ENCODE assay signal across 11 cellular contexts in the genomic region with DNA sequence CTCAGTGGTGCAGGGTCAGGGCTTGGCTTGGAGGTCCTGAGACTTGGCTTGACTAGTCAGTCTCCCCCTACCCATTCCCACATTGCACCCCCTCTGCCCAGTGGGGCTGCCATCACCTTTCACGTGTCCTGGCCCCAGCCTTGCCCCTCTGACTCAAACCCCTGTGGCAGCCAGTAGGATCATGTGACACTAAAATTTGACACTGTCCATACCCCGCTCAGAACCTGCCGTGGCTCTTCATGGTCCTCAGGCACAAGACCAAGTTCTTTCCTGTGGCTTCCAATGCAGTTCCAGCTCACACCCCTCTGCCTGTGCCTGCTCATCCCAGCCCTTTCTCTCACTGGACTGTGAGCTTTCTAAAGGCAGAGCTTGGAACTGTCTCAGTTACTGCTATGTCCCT. TPM values are rescaled to one million over a fixed set of nuclear protein-coding genes. Genes with fewer than 3 reads are reported as not detected.
DNase-seq lines count a peak whose midpoint lies in the region; ATAC-seq, FAIRE-seq and TF ChIP-seq lines count a peak whose summit lies in the region.
"Had no signal": no experiment of that assay in that cellular context is flagged by ENCODE, and none has a peak within 500 bp of the region (broad histone marks: within the 10 kb centered on the region; RNA-seq: fewer than 3 reads in every experiment).

No MANE protein-coding gene starts in this region.

- H3K27ac Mint-ChIP-seq in WTC11 = 0 out of 2 replicates have a peak overlapping the region, but pooled peaks have one; percentile 29

- 71% methylated on average over 3 of the region's 3 CpGs for WGBS in right cardiac atrium

- no peaks in the 10 kb centered on the region for H3K9me3 Mint-ChIP-seq in WTC11

- dilution Hi-C loops in keratinocyte (cut with MboI; ENCODE audit: extremely low pct_ligation_motif_present, low sequenced_read_pairs) = no loop called here

- DNase-seq in right cardiac atrium = no peak
- no peak for DNase-seq in Right ventricle myocardium superior
- no peak for DNase-seq in WTC11 (ENCODE audit: low spot score)
- no peak for DNase-seq in keratinocyte (ENCODE audit: low read depth, low spot score)
- no peak for DNase-seq in NCI-H2196 treated with DMSO at 0.1 percent for 48 hours (lab: John Stamatoyannopoulos, UW; ENCODE audit: unreplicated experiment)
- no peak for DNase-seq in HT-29 (ENCODE audit: low spot score)
- DNase-seq in NOMO-1 treated with DMSO at 0.1 percent for 48 hours (lab: John Stamatoyannopoulos, UW; ENCODE audit: unreplicated experiment) = no peak
- DNase-seq in occipital lobe (lab: John Stamatoyannopoulos, UW) = no peak
- DNase-seq: DMS 273 treated with DMSO at 0.1 percent for 48 hours; left colon; stimulated activated CD4-positive, alpha-beta T cell treated with anti-CD3 and anti-CD28 coated beads, Interleukin-12 subunit alpha, Interleukin-12 subunit beta, amount 100 ng/mL, for 4 hours had no signal

- ATAC-seq in right cardiac atrium = no peak
- ATAC-seq in Right ventricle myocardium superior (ENCODE audit: poor library complexity) = no peak
- ATAC-seq in WTC11 = no peak
- ATAC-seq: left colon had no signal

- no peak overlapping the region for H3K9ac ChIP-seq in keratinocyte (ENCODE audit: control insufficient read depth, extremely low read depth, insufficient read depth, low read length)

- peaks cover 9% of the 10 kb centered on the region for H3K27me3 Mint-ChIP-seq in WTC11 (ENCODE audit: low read depth)

- H3K9me1 ChIP-seq in keratinocyte (ENCODE audit: control insufficient read depth, extremely low read depth, insufficient read depth, low read length) = peaks cover 11% of the 10 kb centered on the region

- intact Hi-C loops in right cardiac atrium (cut with DNase I) (no loop called here), Right ventricle myocardium superior (cut with DNase I) (no loop called here)

- H3K36me3 Mint-ChIP-seq in WTC11 = peaks cover 22% of the 10 kb centered on the region

- TF ChIP-seq CTCF in WTC11 (IDR thresholded peaks at IDR 0.05) (no peak), keratinocyte (optimal IDR thresholded peaks at IDR 0.05 in 1 of 3, IDR thresholded peaks at IDR 0.05 in 1 of 3, conservative IDR thresholded peaks at IDR 0.05 in 1 of 3; ENCODE audit: extremely low read depth in 1 of 3, insufficient read depth in 2 of 3, low read length in 3 of 3) (no peak)

- H3K4me3 ChIP-seq in right cardiac atrium (ENCODE audit: low read length) = no peak overlapping the region
- peak overlapping the region in 1 of 3 experiments; percentile 89 for H3K4me3 ChIP-seq in keratinocyte (ENCODE audit: control insufficient read depth in 2 of 3, extremely low read depth in 1 of 3, insufficient read depth in 2 of 3, low read depth in 1 of 3, low read length in 3 of 3)

- H3K27me3 ChIP-seq in right cardiac atrium (ENCODE audit: control insufficient read depth, insufficient read depth) (no peaks in the 10 kb centered on the region), keratinocyte (ENCODE audit: control insufficient read depth, extremely low read depth, insufficient read depth, low read length) (no peaks in the 10 kb centered on the region)

- peak overlapping the region; percentile 100 for H3K4me2 ChIP-seq in keratinocyte (ENCODE audit: control insufficient read depth, extremely low read depth, insufficient read depth, low read depth, low read length)

- peaks cover 41% of the 10 kb centered on the region for H3K79me2 ChIP-seq in keratinocyte (ENCODE audit: control insufficient read depth, insufficient read depth, low read length)

- peak overlapping the region; percentile 31 for H3K27ac ChIP-seq in right cardiac atrium (ENCODE audit: low read length)
- H3K27ac ChIP-seq in keratinocyte (ENCODE audit: control insufficient read depth, insufficient read depth, low read length) = no peak overlapping the region

- H3K36me3 ChIP-seq in keratinocyte (ENCODE audit: control insufficient read depth in 2 of 2, extremely low read depth in 1 of 2, insufficient read depth in 2 of 2, low read length in 2 of 2) = peaks cover 22 to 27% of the 10 kb centered on the region in 2 experiments

- CTCF ChIA-PET in WTC11 (lab: Charles Lee) = interaction anchor here (1.1 to 4.8 kb wide), 3 partner anchors 10 to 42 kb away, joined by 3 to 94 read pairs (median 6); partner anchors contain the start of genes FAM98C, GGN and SPRED3

- POLR2A ChIA-PET in WTC11 (lab: Charles Lee) = no interaction called here

- H3K9me3 ChIP-seq in right cardiac atrium (ENCODE audit: control insufficient read depth, low read length) = no peaks in the 10 kb centered on the region
- H3K9me3 ChIP-seq in keratinocyte (ENCODE audit: control insufficient read depth, low read depth, low read length) = no peaks in the 10 kb centered on the region

- no peak overlapping the region for H2AFZ ChIP-seq in keratinocyte (ENCODE audit: control insufficient read depth, low read length)

- H4K20me1 ChIP-seq in keratinocyte (ENCODE audit: control insufficient read depth, extremely low read depth, insufficient read depth, low read length) = peaks cover 6% of the 10 kb centered on the region

- H3K4me1 Mint-ChIP-seq in WTC11 = peaks cover 14% of the 10 kb centered on the region

- FAIRE-seq in keratinocyte (lab: Jason Lieb, UNC) = no peak

- peak overlapping the region; percentile 100 for H3K4me3 Mint-ChIP-seq in WTC11

- peaks cover 5% of the 10 kb centered on the region for H3K4me1 ChIP-seq in right cardiac atrium (ENCODE audit: control insufficient read depth, insufficient read depth, low read length)
- peaks cover 14% of the 10 kb centered on the region for H3K4me1 ChIP-seq in keratinocyte (ENCODE audit: control insufficient read depth, extremely low read depth, insufficient read depth, low read length)

RNA-seq across cellular contexts. Expression of gene PSMD8, which starts 2.2 kb away (rescaled TPM):
- total RNA-seq in right cardiac atrium = 100 to 1,000 TPM; 223 to 311 (median 259) TPM
- 255 TPM for polyA plus RNA-seq in right cardiac atrium
- total RNA-seq in Right ventricle myocardium superior = 299 TPM
- 156 to 167 TPM (median 160 TPM) in 3 replicates for total RNA-seq in WTC11 (2021)
- 346 to 528 TPM (median 350 TPM) in 3 replicates for polyA plus RNA-seq in keratinocyte
- 76.8 TPM for polyA plus RNA-seq in keratinocyte (2011; ENCODE audit: low read depth)
- polyA plus RNA-seq in keratinocyte (2011; cell fraction: cytosol; rRNA removed) = 357 and 365 TPM in 2 replicates
- 215 and 228 TPM in 2 replicates for polyA plus RNA-seq in keratinocyte (2011; cell fraction: nucleus; rRNA removed)
- 250 and 304 TPM in 2 replicates for polyA plus RNA-seq in keratinocyte (2012; ENCODE audit: low replicate concordance)
- 251 to 377 TPM (median 251 TPM) in 3 replicates for polyA minus RNA-seq in keratinocyte
- polyA minus RNA-seq in keratinocyte (2011; cell fraction: cytosol; rRNA and poly(A)+ RNA removed) = 190 TPM
- polyA minus RNA-seq in keratinocyte (2011; cell fraction: nucleus; rRNA and poly(A)+ RNA removed) = 80.1 and 90.7 TPM in 2 replicates
- 627 and 640 TPM in 2 replicates for total RNA-seq in HT-29 (2014; rRNA removed; shearing (Covaris generic))
- 102 TPM for total RNA-seq in occipital lobe

RNA-seq across cellular contexts. Expression of gene GGN, which starts 11.3 kb away (rescaled TPM):
- total RNA-seq in right cardiac atrium (1 to 10 TPM in 1 of 4 donors, under 1 TPM in 3; 0.09 to 1.3 (median 0.63) TPM), Right ventricle myocardium superior (0.27 TPM), WTC11 (2021) (2.4 to 3.1 TPM (median 2.7 TPM) in 3 replicates), occipital lobe (0.62 TPM)
- polyA plus RNA-seq in right cardiac atrium (0.11 TPM), keratinocyte (0.07 to 0.22 TPM in 2 of 3 replicates, not detected in the other)
- not detected for polyA plus RNA-seq in keratinocyte (2011; ENCODE audit: low read depth)
- polyA plus RNA-seq in keratinocyte (2011; cell fraction: cytosol; rRNA removed) = 0.02 and 0.45 TPM in 2 replicates
- polyA plus RNA-seq in keratinocyte (2011; cell fraction: nucleus; rRNA removed) = 0.10 and 0.19 TPM in 2 replicates
- polyA plus RNA-seq in keratinocyte (2012; ENCODE audit: low replicate concordance) = 0.74 and 1.1 TPM in 2 replicates
- polyA minus RNA-seq in keratinocyte = not detected in 3 replicates
- not detected for polyA minus RNA-seq in keratinocyte (2011; cell fraction: cytosol; rRNA and poly(A)+ RNA removed)
- not detected in 2 replicates for polyA minus RNA-seq in keratinocyte (2011; cell fraction: nucleus; rRNA and poly(A)+ RNA removed)
- total RNA-seq in HT-29 (2014; rRNA removed; shearing (Covaris generic)) = 0.26 and 0.41 TPM in 2 replicates

RNA-seq across cellular contexts. Expression of gene SPRED3, which starts 11.9 kb away (rescaled TPM):
- total RNA-seq in right cardiac atrium = 1 to 10 TPM in 1 of 4 donors, under 1 TPM in 3; 0.26 to 2.3 (median 0.63) TPM
- polyA plus RNA-seq in right cardiac atrium = 0.27 TPM
- total RNA-seq in Right ventricle myocardium superior = 0.40 TPM
- 5.2 to 7.3 TPM (median 7.2 TPM) in 3 replicates for total RNA-seq in WTC11 (2021)
- polyA plus RNA-seq in keratinocyte = 2.0 to 2.6 TPM (median 2.1 TPM) in 3 replicates
- 0.29 TPM for polyA plus RNA-seq in keratinocyte (2011; ENCODE audit: low read depth)
- polyA plus RNA-seq in keratinocyte (2011; cell fraction: cytosol; rRNA removed) = 2.2 and 2.4 TPM in 2 replicates
- 9.5 and 11.3 TPM in 2 replicates for polyA plus RNA-seq in keratinocyte (2011; cell fraction: nucleus; rRNA removed)
- polyA plus RNA-seq in keratinocyte (2012; ENCODE audit: low replicate concordance) = 1.7 and 3.0 TPM in 2 replicates
- polyA minus RNA-seq in keratinocyte = 1.4 to 6.3 TPM (median 2.3 TPM) in 3 replicates
- 3.1 TPM for polyA minus RNA-seq in keratinocyte (2011; cell fraction: cytosol; rRNA and poly(A)+ RNA removed)
- polyA minus RNA-seq in keratinocyte (2011; cell fraction: nucleus; rRNA and poly(A)+ RNA removed) = 3.4 and 3.7 TPM in 2 replicates
- 0.13 and 3.2 TPM in 2 replicates for total RNA-seq in HT-29 (2014; rRNA removed; shearing (Covaris generic))
- 1.4 TPM for total RNA-seq in occipital lobe

RNA-seq across cellular contexts. Expression of gene FAM98C, which starts 26.3 kb away (rescaled TPM):
- total RNA-seq in right cardiac atrium = 10 to 100 TPM; 10.4 to 16.7 (median 13.6) TPM
- polyA plus RNA-seq in right cardiac atrium = 10.3 TPM
- 10.5 TPM for total RNA-seq in Right ventricle myocardium superior
- 9.7 to 12.2 TPM (median 10.2 TPM) in 3 replicates for total RNA-seq in WTC11 (2021)
- polyA plus RNA-seq in keratinocyte = 4.5 to 9.5 TPM (median 5.8 TPM) in 3 replicates
- polyA plus RNA-seq in keratinocyte (2011; ENCODE audit: low read depth) = 2.0 TPM
- 2.7 and 8.1 TPM in 2 replicates for polyA plus RNA-seq in keratinocyte (2011; cell fraction: cytosol; rRNA removed)
- 9.7 and 12.4 TPM in 2 replicates for polyA plus RNA-seq in keratinocyte (2011; cell fraction: nucleus; rRNA removed)
- polyA plus RNA-seq in keratinocyte (2012; ENCODE audit: low replicate concordance) = 8.2 and 10.2 TPM in 2 replicates
- polyA minus RNA-seq in keratinocyte = 2.3 to 6.9 TPM (median 4.2 TPM) in 3 replicates
- polyA minus RNA-seq in keratinocyte (2011; cell fraction: cytosol; rRNA and poly(A)+ RNA removed) = 9.0 TPM
- polyA minus RNA-seq in keratinocyte (2011; cell fraction: nucleus; rRNA and poly(A)+ RNA removed) = 1.5 and 3.4 TPM in 2 replicates
- total RNA-seq in HT-29 (2014; rRNA removed; shearing (Covaris generic)) = 46.6 and 49.5 TPM in 2 replicates
- 8.0 TPM for total RNA-seq in occipital lobe

RNA-seq across cellular contexts. Expression of gene CATSPERG, which starts 40.9 kb away (rescaled TPM):
- total RNA-seq in right cardiac atrium (1 to 10 TPM; 1.2 to 2.0 (median 1.6) TPM), Right ventricle myocardium superior (0.86 TPM), WTC11 (2021) (4.6 to 8.7 TPM (median 6.3 TPM) in 3 replicates), occipital lobe (10.5 TPM)
- polyA plus RNA-seq in right cardiac atrium (1.4 TPM), keratinocyte (0.21 to 0.73 TPM (median 0.35 TPM) in 3 replicates)
- polyA plus RNA-seq in keratinocyte (2011; ENCODE audit: low read depth) = 2.3 TPM
- 0.28 TPM in 1 of 2 replicates, not detected in the other for polyA plus RNA-seq in keratinocyte (2011; cell fraction: cytosol; rRNA removed)
- polyA plus RNA-seq in keratinocyte (2011; cell fraction: nucleus; rRNA removed) = 1.5 and 3.3 TPM in 2 replicates
- 0.28 and 2.7 TPM in 2 replicates for polyA plus RNA-seq in keratinocyte (2012; ENCODE audit: low replicate concordance)
- polyA minus RNA-seq in keratinocyte = 1.2 to 1.5 TPM in 2 of 3 replicates, not detected in the other
- 3.5 TPM for polyA minus RNA-seq in keratinocyte (2011; cell fraction: cytosol; rRNA and poly(A)+ RNA removed)
- polyA minus RNA-seq in keratinocyte (2011; cell fraction: nucleus; rRNA and poly(A)+ RNA removed) = 1.7 and 2.1 TPM in 2 replicates
- 4.0 and 10.5 TPM in 2 replicates for total RNA-seq in HT-29 (2014; rRNA removed; shearing (Covaris generic))
